In genomic region chr14:24270537-24271133, GRCh38 we compare ENCODE assay signal across 8 cellular contexts. TPM values are rescaled to one million over a fixed set of nuclear protein-coding genes. Genes with fewer than 3 reads are reported as not detected.
DNase-seq lines count a peak whose midpoint lies in the region; ATAC-seq and TF ChIP-seq lines count a peak whose summit lies in the region.

No MANE protein-coding gene starts in this region.

- H3K9me3 ChIP-seq in SJCRH30 (replicated peaks) (no peaks in the 10 kb centered on the region), sigmoid colon (no peaks in the 10 kb centered on the region)

- H3K27me3 ChIP-seq in SJCRH30 (no peaks in the 10 kb centered on the region), sigmoid colon (no peaks in the 10 kb centered on the region)

- no peak for TF ChIP-seq POLR2A in sigmoid colon (IDR thresholded peaks at IDR 0.05)

- DNase-seq in NCI-H1694 treated with DMSO at 0.1 percent for 48 hours (lab: John Stamatoyannopoulos, UW) (peak; percentile 50), NCI-H1694 (lab: John Stamatoyannopoulos, UW) (no peak), SJCRH30 (no peak), fibroblast of pulmonary artery (ENCODE audit: low read depth) (no peak), sigmoid colon (no peak)
- DNase-seq in activated CD4-positive, alpha-beta T cell treated with anti-CD3 and anti-CD28 coated beads for 4 hours = no peak

- ATAC-seq in HG02642 (IDR thresholded peaks at IDR 0.05; ENCODE audit: poor library complexity, unreplicated experiment) = no peak
- ATAC-seq in HG02973 (IDR thresholded peaks at IDR 0.05; ENCODE audit: unreplicated experiment) = no peak

- no peak for TF ChIP-seq EP300 in sigmoid colon (IDR thresholded peaks at IDR 0.05)

- TF ChIP-seq CTCF in fibroblast of pulmonary artery (IDR thresholded peaks at IDR 0.05; ENCODE audit: low read length, missing control alignments) (no peak), sigmoid colon (IDR thresholded peaks at IDR 0.05) (no peak)

- H3K4me3 ChIP-seq in SJCRH30 = peak overlapping the region; percentile 80
- H3K4me3 ChIP-seq in fibroblast of pulmonary artery (replicated peaks; ENCODE audit: low read depth, low read length) = peak overlapping the region; percentile 78
- H3K4me3 ChIP-seq in sigmoid colon = peak overlapping the region; percentile 75 to 96 (median 82)

- 6 to 14% methylated on average over 13 of the region's 13 CpGs for WGBS in sigmoid colon, 2 donors

- intact Hi-C loops in sigmoid colon (cut with DNase I) = loop anchor here (1.0 kb wide), 1 partner anchor 27 kb away; no protein-coding TSS in a partner anchor

- H3K36me3 ChIP-seq in SJCRH30 = no peaks in the 10 kb centered on the region
- peaks cover 0 to 36% (median 0%) of the 10 kb centered on the region in 4 donors for H3K36me3 ChIP-seq in sigmoid colon

- H3K27ac ChIP-seq in SJCRH30 = peak overlapping the region; percentile 72
- H3K27ac ChIP-seq in sigmoid colon = peak overlapping the region; percentile 94 to 99 (median 96)

- no peaks in the 10 kb centered on the region for H3K4me1 ChIP-seq in SJCRH30
- H3K4me1 ChIP-seq in sigmoid colon = peaks cover 0 to 10% (median 7%) of the 10 kb centered on the region in 4 donors

RNA-seq across cellular contexts. Expression of gene RABGGTA, which starts 0.8 kb away (rescaled TPM):
- 10.5 and 11.6 TPM in 2 replicates for total RNA-seq in SJCRH30 (2014; rRNA removed; shearing (Covaris generic))
- 10 to 100 TPM; 14.0 to 25.2 (median 20.0) TPM for total RNA-seq in sigmoid colon
- 10 to 100 TPM; 27.3 to 32.4 (median 31.9) TPM for polyA plus RNA-seq in sigmoid colon

RNA-seq across cellular contexts. Expression of gene TGM1, which starts 7.7 kb away (rescaled TPM):
- 0.05 and 0.20 TPM in 2 replicates for total RNA-seq in SJCRH30 (2014; rRNA removed; shearing (Covaris generic))
- total RNA-seq in sigmoid colon = 1 to 10 TPM in 2 of 4 donors, under 1 TPM in 1, not detected in 1; 0.33 to 1.1 (median 1.1) TPM
- 1 to 10 TPM in 1 of 3 donors, under 1 TPM in 2; 0.60 to 2.7 (median 0.69) TPM for polyA plus RNA-seq in sigmoid colon

RNA-seq across cellular contexts. Expression of gene TINF2, which starts 28.2 kb away (rescaled TPM):
- total RNA-seq in SJCRH30 (2014; rRNA removed; shearing (Covaris generic)) = 22.8 and 24.5 TPM in 2 replicates
- 10 to 100 TPM; 36.6 to 55.3 (median 50.1) TPM for total RNA-seq in sigmoid colon
- 10 to 100 TPM; 41.4 to 54.1 (median 43.5) TPM for polyA plus RNA-seq in sigmoid colon

RNA-seq across cellular contexts. Expression of gene DHRS1, which starts 28.9 kb away (rescaled TPM):
- 9.5 and 9.6 TPM in 2 replicates for total RNA-seq in SJCRH30 (2014; rRNA removed; shearing (Covaris generic))
- 10 to 100 TPM; 13.9 to 34.6 (median 29.3) TPM for total RNA-seq in sigmoid colon
- polyA plus RNA-seq in sigmoid colon = 10 to 100 TPM; 39.6 to 56.6 (median 40.8) TPM

RNA-seq across cellular contexts. Expression of gene NOP9, which starts 29.0 kb away (rescaled TPM):
- total RNA-seq in SJCRH30 (2014; rRNA removed; shearing (Covaris generic)) = 30.1 and 33.0 TPM in 2 replicates
- total RNA-seq in sigmoid colon = 10 to 100 TPM; 12.8 to 16.8 (median 14.9) TPM
- 10 to 100 TPM in 2 of 3 donors, 1 to 10 TPM in 1; 7.8 to 29.0 (median 11.3) TPM for polyA plus RNA-seq in sigmoid colon
